In genomic region chr17:17913695-17914332, GRCh38 we compare ENCODE assay signal across 1 cellular context.
TF ChIP-seq lines count a peak whose summit lies in the region.

No MANE protein-coding gene starts in this region.

TF ChIP-seq in HEK293, 187 proteins besides CTCF, POLR2A, EP300 and RAD21 (continued from another document and continues in another):
- TF ChIP-seq PRDM10 (tag by site-specific recombination; IDR thresholded peaks at IDR 0.05) (peak; percentile 91), ZNF785 (tag by site-specific recombination; IDR thresholded peaks at IDR 0.05) (no peak), ZNF701 (tag by site-specific recombination; IDR thresholded peaks at IDR 0.05) (no peak), ZNF391 (tag by site-specific recombination; IDR thresholded peaks at IDR 0.05; ENCODE audit: borderline replicate concordance, low read depth) (no peak; the same call in 1 of the 2 replicates), MZF1 (tag by site-specific recombination; IDR thresholded peaks at IDR 0.05; ENCODE audit: borderline replicate concordance) (no peak), ZNF302 (tag by site-specific recombination; IDR thresholded peaks at IDR 0.05; ENCODE audit: low read depth) (no peak), ZNF341 (tag by site-specific recombination; IDR thresholded peaks at IDR 0.05; ENCODE audit: low read depth) (peak; percentile 99), ZNF510 (tag by site-specific recombination; IDR thresholded peaks at IDR 0.05; ENCODE audit: insufficient replicate concordance) (no peak), SP2 (tag by site-specific recombination; IDR thresholded peaks at IDR 0.05) (peak; percentile 60), TRIM28 (IDR thresholded peaks at IDR 0.05; ENCODE audit: borderline replicate concordance, low read length) (peak; percentile 98), ZNF654 (tag by site-specific recombination; IDR thresholded peaks at IDR 0.05; ENCODE audit: low read depth) (no peak), HOXC10 (CRISPR knock-in tag; IDR thresholded peaks at IDR 0.05) (peak; percentile 85; the same call in 1 of the 2 replicates), ZNF530 (tag by site-specific recombination; IDR thresholded peaks at IDR 0.05; ENCODE audit: low read depth) (no peak), GLI2 (tag by site-specific recombination; IDR thresholded peaks at IDR 0.05; ENCODE audit: borderline replicate concordance, low read depth) (peak; percentile 44; the same call in 1 of the 2 replicates), ZFP37 (tag by site-specific recombination; IDR thresholded peaks at IDR 0.05) (no peak), ZNF843 (tag by site-specific recombination; IDR thresholded peaks at IDR 0.05) (peak; percentile 91), PRDM4 (tag by site-specific recombination; IDR thresholded peaks at IDR 0.05) (peak; percentile 86), ZFP41 (tag by site-specific recombination; IDR thresholded peaks at IDR 0.05; ENCODE audit: borderline replicate concordance) (no peak), KLF16 (tag by site-specific recombination; IDR thresholded peaks at IDR 0.05) (peak; percentile 69; the same call in 1 of the 2 replicates), REST (tag by site-specific recombination; IDR thresholded peaks at IDR 0.05) (no peak), ZNF521 (tag by site-specific recombination; IDR thresholded peaks at IDR 0.05) (no peak), KLF7 (tag by site-specific recombination; IDR thresholded peaks at IDR 0.05; ENCODE audit: borderline replicate concordance) (peak; percentile 98), PATZ1 (tag by site-specific recombination; IDR thresholded peaks at IDR 0.05) (peak; percentile 94), ZNF114 (tag by site-specific recombination; IDR thresholded peaks at IDR 0.05) (no peak), ZNF174 (tag by site-specific recombination; IDR thresholded peaks at IDR 0.05) (no peak), SETDB1 (IDR thresholded peaks at IDR 0.05; ENCODE audit: insufficient read length, low read length) (no peak), ZNF10 (tag by site-specific recombination; IDR thresholded peaks at IDR 0.05) (peak; percentile 70; the same call in 1 of the 2 replicates), ZBTB6 (tag by site-specific recombination; IDR thresholded peaks at IDR 0.05) (no peak), ZBTB10 (tag by site-specific recombination; IDR thresholded peaks at IDR 0.05) (peak; percentile 45; the same call in 1 of the 2 replicates), ZNF266 (tag by site-specific recombination; IDR thresholded peaks at IDR 0.05; ENCODE audit: low read depth) (no peak), ZBTB48 (tag by site-specific recombination; IDR thresholded peaks at IDR 0.05) (no peak), ZNF354C (tag by site-specific recombination; IDR thresholded peaks at IDR 0.05; ENCODE audit: borderline replicate concordance, low read depth) (no peak), PRDM2 (tag by site-specific recombination; IDR thresholded peaks at IDR 0.05; ENCODE audit: borderline replicate concordance) (no peak)
